16 cellular contexts compared by ENCODE assay signal in genomic region chr4:181688886-181689285, GRCh38.
"Had no signal": no experiment of that assay in that cellular context is flagged by ENCODE, and none has a peak within 500 bp of the region (broad histone marks: within the 10 kb centered on the region; RNA-seq: fewer than 3 reads in every experiment).

No MANE protein-coding gene starts in this region.

- H3K27me3 Mint-ChIP-seq: activated CD4-positive, alpha-beta memory T cell treated with anti-CD3 and anti-CD28 coated beads for 36 hours; dendritic cell treated with granulocyte-macrophage colony-stimulating factor and Interleukin-4, amounts not matched to agents 40 ng/mL and 50 ng/mL, for 4 days; effector memory CD8-positive, alpha-beta T cell; naive thymus-derived CD4-positive, alpha-beta T cell had no signal

- H3K4me1 Mint-ChIP-seq: naive thymus-derived CD4-positive, alpha-beta T cell had no signal

- H3K36me3 Mint-ChIP-seq: activated CD4-positive, alpha-beta memory T cell treated with anti-CD3 and anti-CD28 coated beads for 36 hours; naive thymus-derived CD4-positive, alpha-beta T cell had no signal

- ATAC-seq: body of pancreas; effector memory CD8-positive, alpha-beta T cell; naive thymus-derived CD4-positive, alpha-beta T cell; sciatic nerve had no signal

- H3K27ac Mint-ChIP-seq: activated CD4-positive, alpha-beta memory T cell treated with anti-CD3 and anti-CD28 coated beads for 36 hours; activated T-helper 1 cell treated with anti-CD3 and anti-CD28 coated beads, Interleukin-12 subunit alpha, Interleukin-12 subunit beta, Interleukin-2, Interleukin-4 antibody, amounts not matched to agents 30 ng/mL and 10 ng/mL and 1 ng/mL, durations not matched to agents 14 hours and 24 hours and 36 hours; dendritic cell treated with granulocyte-macrophage colony-stimulating factor and Interleukin-4, amounts not matched to agents 40 ng/mL and 50 ng/mL, for 4 days; effector memory CD8-positive, alpha-beta T cell; naive thymus-derived CD4-positive, alpha-beta T cell had no signal

- H3K9me3 Mint-ChIP-seq: activated T-helper 1 cell treated with anti-CD3 and anti-CD28 coated beads, Interleukin-12 subunit alpha, Interleukin-12 subunit beta, Interleukin-2, Interleukin-4 antibody, amounts not matched to agents 30 ng/mL and 10 ng/mL and 1 ng/mL, durations not matched to agents 14 hours and 24 hours and 36 hours; dendritic cell treated with granulocyte-macrophage colony-stimulating factor and Interleukin-4, amounts not matched to agents 40 ng/mL and 50 ng/mL, for 4 days; effector memory CD8-positive, alpha-beta T cell had no signal

- H3K4me3 Mint-ChIP-seq: activated CD4-positive, alpha-beta memory T cell treated with anti-CD3 and anti-CD28 coated beads for 36 hours; activated T-helper 1 cell treated with anti-CD3 and anti-CD28 coated beads, Interleukin-12 subunit alpha, Interleukin-12 subunit beta, Interleukin-2, Interleukin-4 antibody, amounts not matched to agents 30 ng/mL and 10 ng/mL and 1 ng/mL, durations not matched to agents 14 hours and 24 hours and 36 hours; dendritic cell treated with granulocyte-macrophage colony-stimulating factor and Interleukin-4, amounts not matched to agents 40 ng/mL and 50 ng/mL, for 4 days; effector memory CD8-positive, alpha-beta T cell; naive thymus-derived CD4-positive, alpha-beta T cell had no signal

- H3K4me3 ChIP-seq: body of pancreas, lung, prostate gland, upper lobe of left lung had no signal

- DNase-seq: activated CD4-positive, alpha-beta memory T cell treated with anti-CD3 and anti-CD28 coated beads for 36 hours; activated CD4-positive, alpha-beta T cell treated with anti-CD3 and anti-CD28 coated beads for 1 hour; activated naive CD4-positive, alpha-beta T cell treated with Interleukin-2 at 50 U/mL for 16 hours; body of pancreas; effector memory CD8-positive, alpha-beta T cell; hippocampal formation; kidney glomerular epithelial cell; naive thymus-derived CD4-positive, alpha-beta T cell; stimulated activated CD4-positive, alpha-beta T cell treated with anti-CD3 and anti-CD28 coated beads, Interleukin-12 subunit alpha, Interleukin-12 subunit beta, amount 100 ng/mL, for 4 hours; stimulated activated naive CD4-positive, alpha-beta T cell treated with Interleukin-2 at 50 U/mL for 16 hours; upper lobe of left lung had no signal
